ENCODE assay signal across 32 cellular contexts in genomic region chr3:135690664-135691063, GRCh38.
"Had no signal": no experiment of that assay in that cellular context is flagged by ENCODE, and none has a peak within 500 bp of the region (broad histone marks: within the 10 kb centered on the region; RNA-seq: fewer than 3 reads in every experiment).

No MANE protein-coding gene starts in this region.

- H3K36me3 ChIP-seq: lower lobe of right lung, pancreas, prostate gland, suprapubic skin, thoracic aorta, tibial artery, upper lobe of right lung had no signal

- DNase-seq: kidney glomerular epithelial cell; left cardiac atrium; lower lobe of right lung; mammary epithelial cell; mesenchymal stem cell; mucosa of descending colon; naive thymus-derived CD4-positive, alpha-beta T cell; nucleus accumbens; pancreas; posterior cingulate gyrus; retina; right cardiac atrium; stimulated activated CD4-positive, alpha-beta T cell treated with anti-CD3 and anti-CD28 coated beads, Interleukin-12 subunit alpha, Interleukin-12 subunit beta, amount 100 ng/mL, for 4 hours; stimulated activated CD4-positive, alpha-beta T cell treated with anti-CD3 and anti-CD28 coated beads, Interleukin-15, amount 100 ng/mL, for 24 hours; stimulated activated CD4-positive, alpha-beta T cell treated with anti-CD3 and anti-CD28 coated beads, Interleukin-2, amount 100 ng/mL, for 24 hours; stimulated activated CD4-positive, alpha-beta T cell treated with anti-CD3 and anti-CD28 coated beads, Interleukin-4, amount 100 ng/mL, for 1 hour; stimulated activated naive B cell treated with anti-CD40 and anti-IgM and Interleukin-4, amounts not matched to agents 10 μg/mL and 1 μg/mL and 100 μg/mL, for 72 hours; tibial artery; trophoblast cell; upper lobe of right lung had no signal

- H3K9me3 ChIP-seq: lower lobe of right lung, mucosa of descending colon, pancreas, prostate gland, suprapubic skin, thoracic aorta, tibial artery, upper lobe of right lung had no signal

- ATAC-seq: left cardiac atrium; left lobe of liver; lower lobe of right lung; mucosa of descending colon; naive thymus-derived CD4-positive, alpha-beta T cell; natural killer cell treated with Interleukin-12 subunit alpha and Interleukin-12 subunit beta and Interleukin-15 and Interleukin-18, amount 100 ng/mL, for 72 hours; pancreas; right cardiac atrium; sciatic nerve; stimulated activated naive B cell treated with anti-CD40 and anti-IgM and Interleukin-4, amounts not matched to agents 10 μg/mL and 1 μg/mL and 100 μg/mL, for 72 hours; upper lobe of right lung had no signal

- H3K27me3 Mint-ChIP-seq: natural killer cell treated with Interleukin-12 subunit alpha and Interleukin-12 subunit beta and Interleukin-15 and Interleukin-18, amount 100 ng/mL, for 72 hours; stimulated activated naive B cell treated with anti-CD40 and anti-IgM and Interleukin-4, amounts not matched to agents 10 μg/mL and 1 μg/mL and 100 μg/mL, for 72 hours; stimulated activated naive CD8-positive, alpha-beta T cell treated with anti-CD3 and anti-CD28 coated beads, Interleukin-15, Interleukin-2, amounts not matched to agents 100 ng/mL and 50 ng/mL, for 24 hours had no signal

- H3K4me3 Mint-ChIP-seq: mesothelial cell of epicardium; naive thymus-derived CD4-positive, alpha-beta T cell; natural killer cell treated with Interleukin-12 subunit alpha and Interleukin-12 subunit beta and Interleukin-15 and Interleukin-18, amount 100 ng/mL, for 72 hours; stimulated activated naive B cell treated with anti-CD40 and anti-IgM and Interleukin-4, amounts not matched to agents 10 μg/mL and 1 μg/mL and 100 μg/mL, for 72 hours; stimulated activated naive CD8-positive, alpha-beta T cell treated with anti-CD3 and anti-CD28 coated beads, Interleukin-15, Interleukin-2, amounts not matched to agents 100 ng/mL and 50 ng/mL, for 24 hours had no signal

- H3K27me3 ChIP-seq: hepatocyte, pancreas, suprapubic skin, tibial artery, upper lobe of right lung had no signal

- H3K27ac ChIP-seq: hepatocyte, lower lobe of right lung, pancreas, prostate gland, skin epidermis, suprapubic skin, thoracic aorta, tibial artery, upper lobe of right lung had no signal

- H3K9me3 Mint-ChIP-seq: mesothelial cell of epicardium; stimulated activated naive CD8-positive, alpha-beta T cell treated with anti-CD3 and anti-CD28 coated beads, Interleukin-15, Interleukin-2, amounts not matched to agents 100 ng/mL and 50 ng/mL, for 24 hours had no signal

- H2AFZ ChIP-seq: hepatocyte had no signal

- FAIRE-seq: keratinocyte, pancreas, urothelium cell line had no signal

- H3K4me3 ChIP-seq: hepatocyte, lower lobe of right lung, mucosa of descending colon, pancreas, prostate gland, skin epidermis, suprapubic skin, thoracic aorta, tibial artery, upper lobe of right lung had no signal

- H3K36me3 Mint-ChIP-seq: mesothelial cell of epicardium; naive thymus-derived CD4-positive, alpha-beta T cell; natural killer cell treated with Interleukin-12 subunit alpha and Interleukin-12 subunit beta and Interleukin-15 and Interleukin-18, amount 100 ng/mL, for 72 hours; stimulated activated naive B cell treated with anti-CD40 and anti-IgM and Interleukin-4, amounts not matched to agents 10 μg/mL and 1 μg/mL and 100 μg/mL, for 72 hours had no signal

- H3K4me2 ChIP-seq: hepatocyte had no signal

- H3K4me1 ChIP-seq: lower lobe of right lung, pancreas, prostate gland, suprapubic skin, tibial artery, upper lobe of right lung had no signal

- H3K27ac Mint-ChIP-seq: mesothelial cell of epicardium; naive thymus-derived CD4-positive, alpha-beta T cell; natural killer cell treated with Interleukin-12 subunit alpha and Interleukin-12 subunit beta and Interleukin-15 and Interleukin-18, amount 100 ng/mL, for 72 hours; stimulated activated naive B cell treated with anti-CD40 and anti-IgM and Interleukin-4, amounts not matched to agents 10 μg/mL and 1 μg/mL and 100 μg/mL, for 72 hours; stimulated activated naive CD8-positive, alpha-beta T cell treated with anti-CD3 and anti-CD28 coated beads, Interleukin-15, Interleukin-2, amounts not matched to agents 100 ng/mL and 50 ng/mL, for 24 hours had no signal

- H3K4me1 Mint-ChIP-seq: mesothelial cell of epicardium; naive thymus-derived CD4-positive, alpha-beta T cell; stimulated activated naive B cell treated with anti-CD40 and anti-IgM and Interleukin-4, amounts not matched to agents 10 μg/mL and 1 μg/mL and 100 μg/mL, for 72 hours had no signal

- H3K79me2 ChIP-seq: hepatocyte had no signal
